ENCODE assay signal across 8 cellular contexts in the genomic region with DNA sequence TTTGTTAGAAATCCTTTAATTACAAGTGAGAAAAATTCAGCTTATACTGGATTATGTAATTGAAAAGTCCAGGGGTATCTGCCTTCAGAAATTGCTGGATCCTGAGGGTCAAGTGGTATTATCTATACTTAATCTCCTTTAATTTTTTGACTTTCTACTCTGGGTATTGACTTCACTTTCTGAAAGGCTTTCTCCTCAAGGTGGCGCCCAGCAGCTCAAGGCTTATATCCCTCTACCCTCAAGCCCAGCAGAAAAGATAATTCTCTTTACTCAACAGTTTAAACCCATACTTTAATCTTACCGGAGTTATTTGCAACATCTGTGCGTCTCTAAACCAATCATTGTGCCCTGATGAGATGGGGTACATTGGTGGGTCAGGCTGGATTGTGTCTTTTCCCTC.
DNase-seq lines count a peak whose midpoint lies in the region; ATAC-seq and TF ChIP-seq lines count a peak whose summit lies in the region.

No MANE protein-coding gene starts in this region.

- peak; percentile 43 for TF ChIP-seq CTCF in GM13976 (IDR thresholded peaks at IDR 0.05; ENCODE audit: borderline replicate concordance, control extremely low read depth, extremely low read depth, insufficient read depth, missing control alignments)

- H3K4me1 Mint-ChIP-seq in activated naive CD4-positive, alpha-beta T cell treated with anti-CD3 and anti-CD28 coated beads, Interleukin-2, amount 10 ng/mL, durations not matched to agents 7 days and 5 days, result no peaks in the 10 kb centered on the region

- H3K27me3 Mint-ChIP-seq in activated naive CD4-positive, alpha-beta T cell treated with anti-CD3 and anti-CD28 coated beads, Interleukin-2, amount 10 ng/mL, durations not matched to agents 7 days and 5 days, result no peaks in the 10 kb centered on the region

- H3K36me3 Mint-ChIP-seq in activated naive CD4-positive, alpha-beta T cell treated with anti-CD3 and anti-CD28 coated beads, Interleukin-2, amount 10 ng/mL, durations not matched to agents 7 days and 5 days, result no peaks in the 10 kb centered on the region

- H3K4me3 Mint-ChIP-seq in activated naive CD4-positive, alpha-beta T cell treated with anti-CD3 and anti-CD28 coated beads, Interleukin-2, amount 10 ng/mL, durations not matched to agents 7 days and 5 days, result no peak overlapping the region

- in situ Hi-C loops in GM13976 (cut with MboI; ENCODE audit: low sequenced_read_pairs, unreplicated experiment), result loop anchor here (10.0 to 25.0 kb wide), 2 partner anchors 168 to 429 kb away; no protein-coding TSS in a partner anchor

- CTCF ChIA-PET in activated naive CD4-positive, alpha-beta T cell treated with anti-CD3 and anti-CD28 coated beads, Interleukin-2, amount 10 ng/mL, durations not matched to agents 7 days and 5 days (lab: Charles Lee), result interaction anchor here (0.6 to 2.5 kb wide), 13 partner anchors 13 to 480 kb away, joined by 3 to 27 read pairs (median 4); no protein-coding TSS in a partner anchor

- no peaks in the 10 kb centered on the region for H3K9me3 Mint-ChIP-seq in activated naive CD4-positive, alpha-beta T cell treated with anti-CD3 and anti-CD28 coated beads, Interleukin-2, amount 10 ng/mL, durations not matched to agents 7 days and 5 days

- ATAC-seq in esophagus mucosa, result no peak

- peak; percentile 14 to 18 for DNase-seq in AML-193 (lab: John Stamatoyannopoulos, UW)
- DNase-seq in GM13976 (ENCODE audit: low spot score), result peak; percentile 47
- DNase-seq in RPMI7951 (ENCODE audit: low read depth), result peak; percentile 17
- peak; percentile 11 for DNase-seq in globus pallidus (ENCODE audit: low spot score)
- DNase-seq in stimulated activated CD4-positive, alpha-beta T cell treated with anti-CD3 and anti-CD28 coated beads, Interleukin-4, amount 100 ng/mL, for 1 hour, result no peak
- no peak for DNase-seq in activated naive CD4-positive, alpha-beta T cell treated with anti-CD3 and anti-CD28 coated beads, Interleukin-2, amount 10 ng/mL, durations not matched to agents 7 days and 5 days
- no peak for DNase-seq in NCI-H2171 treated with DMSO at 0.1 percent for 48 hours (lab: John Stamatoyannopoulos, UW)

- H3K27ac Mint-ChIP-seq in activated naive CD4-positive, alpha-beta T cell treated with anti-CD3 and anti-CD28 coated beads, Interleukin-2, amount 10 ng/mL, durations not matched to agents 7 days and 5 days, result no peak overlapping the region

Comparison
In these comparisons a context has a peak if more than half of its experiments do, and no peak if none do; other contexts are left out.
1. DNase-seq: peak in AML-193 (2 of 2), GM13976 (single experiment), RPMI7951 (single experiment) and globus pallidus (single experiment); none in stimulated activated CD4-positive, alpha-beta T cell treated with anti-CD3 and anti-CD28 coated beads, Interleukin-4, amount 100 ng/mL, for 1 hour (single experiment), activated naive CD4-positive, alpha-beta T cell treated with anti-CD3 and anti-CD28 coated beads, Interleukin-2, amount 10 ng/mL, durations not matched to agents 7 days and 5 days (single experiment) and NCI-H2171 treated with DMSO at 0.1 percent for 48 hours (single experiment).